Comparison of ENCODE assay signal across 8 cellular contexts in the genomic region with DNA sequence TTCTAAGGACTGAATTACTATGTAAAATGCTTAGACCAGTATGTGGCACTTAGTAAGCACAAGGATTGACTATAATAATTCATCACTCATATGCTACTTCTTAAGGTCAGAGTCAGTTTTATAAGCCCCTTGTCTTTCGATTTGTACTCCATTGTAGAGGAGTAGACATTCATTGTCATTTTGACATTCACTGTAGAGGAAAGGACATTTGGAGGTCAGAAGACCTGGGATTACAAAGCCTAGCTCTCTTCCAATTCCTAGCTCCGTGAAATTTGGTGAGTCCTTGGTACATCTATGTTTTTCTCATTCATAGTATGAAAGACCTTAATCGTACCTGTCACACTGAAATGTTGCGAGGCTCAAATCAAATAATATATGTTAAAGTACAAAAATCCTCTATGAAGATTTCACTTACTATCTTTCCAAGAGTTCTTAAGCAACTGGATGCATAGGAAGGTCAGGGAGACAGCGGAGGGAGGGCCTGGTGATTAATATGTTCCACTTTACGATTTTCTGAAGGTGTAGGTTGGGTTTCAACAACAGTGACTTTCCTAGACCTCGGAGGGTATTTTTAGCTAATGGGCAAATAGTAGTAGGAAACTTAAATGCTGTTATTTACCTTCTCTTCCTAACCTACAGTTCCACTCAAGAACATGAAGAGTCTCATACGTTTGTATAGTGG. TPM values are rescaled to one million over a fixed set of nuclear protein-coding genes. Genes with fewer than 3 reads are reported as not detected.
DNase-seq lines count a peak whose midpoint lies in the region; ATAC-seq, FAIRE-seq and TF ChIP-seq lines count a peak whose summit lies in the region.

No MANE protein-coding gene starts in this region.

- POLR2A ChIA-PET in PC-9 (lab: Charles Lee; ENCODE audit: unreplicated experiment) = no interaction called here

- WGBS in esophagus squamous epithelium, 2 donors = 45 to 48% methylated on average over 8 of the region's 8 CpGs
- WGBS in psoas muscle, 3 donors = 35 to 40% (median 36%) methylated on average over 8 of the region's 8 CpGs

- FAIRE-seq in GM12892 (lab: Jason Lieb, UNC) = peak; percentile 17

- peak overlapping the region; percentile 73 for H3K4me3 ChIP-seq in PC-9
- H3K4me3 ChIP-seq in esophagus squamous epithelium = peak overlapping the region; percentile 59 to 98 (median 93)
- H3K4me3 ChIP-seq in psoas muscle = peak overlapping the region; percentile 96

- H4K20me1 ChIP-seq in PC-9 (ENCODE audit: insufficient read depth) = peaks cover 10% of the 10 kb centered on the region

- H3K36me3 ChIP-seq in PC-9 (ENCODE audit: low read depth) (peaks cover 19% of the 10 kb centered on the region), esophagus squamous epithelium (peaks cover 0 to 17% (median 0%) of the 10 kb centered on the region in 3 donors), psoas muscle (ENCODE audit: insufficient read depth in 1 of 2, low read depth in 1 of 2) (peaks cover 0 to 23% of the 10 kb centered on the region in 2 donors)

- H2AFZ ChIP-seq in PC-9 = peak overlapping the region; percentile 88

- H3K27me3 ChIP-seq in PC-9 (ENCODE audit: insufficient read depth, low read depth) (no peaks in the 10 kb centered on the region), esophagus squamous epithelium (no peaks in the 10 kb centered on the region), psoas muscle (ENCODE audit: insufficient read depth in 3 of 3, low read length in 2 of 3) (no peaks in the 10 kb centered on the region)

- H3F3A ChIP-seq in PC-9 (ENCODE audit: insufficient read depth, low read depth) = no peaks in the 10 kb centered on the region

- peaks cover 20% of the 10 kb centered on the region for H3K4me1 ChIP-seq in PC-9 (replicated peaks; ENCODE audit: insufficient read depth)
- H3K4me1 ChIP-seq in esophagus squamous epithelium = peaks cover 6 to 30% (median 15%) of the 10 kb centered on the region in 3 donors
- no peaks in the 10 kb centered on the region for H3K4me1 ChIP-seq in psoas muscle

- no peaks in the 10 kb centered on the region for H3K9me2 ChIP-seq in PC-9 (ENCODE audit: insufficient read depth)

- DNase-seq in GM12892 (ENCODE audit: insufficient read length) = no peak
- DNase-seq in PC-9 = no peak
- no peak for DNase-seq in esophagus squamous epithelium (lab: John Stamatoyannopoulos, UW)
- DNase-seq in psoas muscle = no peak
- no peak for DNase-seq in NCI-H2107 treated with DMSO at 0.1 percent for 48 hours (lab: John Stamatoyannopoulos, UW; ENCODE audit: unreplicated experiment)
- DNase-seq in AG08396 (ENCODE audit: low spot score) = no peak

- H3K9me3 ChIP-seq in PC-9 (ENCODE audit: insufficient read depth, low read depth) (no peaks in the 10 kb centered on the region), esophagus squamous epithelium (no peaks in the 10 kb centered on the region), psoas muscle (no peaks in the 10 kb centered on the region)

- H3K4me2 ChIP-seq in PC-9 = peak overlapping the region; percentile 87

- intact Hi-C loops in PC-9 (cut with micrococcal nuclease; ENCODE audit: unreplicated experiment) = loop anchor here (10.0 kb wide), 1 partner anchor 341 kb away; the partner anchor contains the start of gene TSKU
- intact Hi-C loops in esophagus squamous epithelium (cut with DNase I) = no loop called here
- intact Hi-C loops in psoas muscle (cut with DNase I) = loop anchor here in 1 of 2 donors (5.0 to 10.0 kb wide), 2 partner anchors 209 to 236 kb away; partner anchors contain the start of gene WNT11

- TF ChIP-seq CTCF in PC-9 (conservative IDR thresholded peaks at IDR 0.05) (no peak), esophagus squamous epithelium (IDR thresholded peaks at IDR 0.05) (no peak), psoas muscle (IDR thresholded peaks at IDR 0.05) (no peak)

- H3K79me2 ChIP-seq in PC-9 (ENCODE audit: low read depth) = peaks cover 56% of the 10 kb centered on the region

- H3K27ac ChIP-seq in PC-9 (peak overlapping the region; percentile 66; the same call in 1 of the 2 replicates), esophagus squamous epithelium (peak overlapping the region in 3 of 4 donors; percentile 86 to 97 (median 94)), psoas muscle (peak overlapping the region; percentile 91)

- no peak for TF ChIP-seq POLR2A in GM12892 (IDR thresholded peaks at IDR 0.05; ENCODE audit: low read depth, low read length)
- TF ChIP-seq POLR2A in esophagus squamous epithelium (IDR thresholded peaks at IDR 0.05) = no peak

- BruUV-seq in PC-9 (replicated peaks; lab: Mats Ljungman, UMichigan) = no TSS peak

- CTCF ChIA-PET in PC-9 (lab: Charles Lee) = no interaction called here

- ATAC-seq in psoas muscle = peak in 1 of 4 donors; percentile 12
- ATAC-seq in GM21825 (IDR thresholded peaks at IDR 0.05; ENCODE audit: unreplicated experiment) = no peak
- ATAC-seq in HG03460 (IDR thresholded peaks at IDR 0.05; ENCODE audit: unreplicated experiment) = no peak

RNA-seq across cellular contexts. Expression of gene EMSY, which starts 1.4 kb away (rescaled TPM):
- polyA plus RNA-seq in GM12892 (2012; ENCODE audit: missing spikeins) = 17.3 TPM
- total RNA-seq in PC-9 (2021) (24.9 and 37.4 TPM in 2 replicates), esophagus squamous epithelium (10 to 100 TPM; 10.0 to 31.0 (median 22.3) TPM), psoas muscle (10 to 100 TPM; 12.7 to 17.2 (median 15.9) TPM)
- 10 to 100 TPM in 2 of 3 donors, 1 to 10 TPM in 1; 5.8 to 11.7 (median 10.9) TPM for polyA plus RNA-seq in psoas muscle
